In the genomic region with DNA sequence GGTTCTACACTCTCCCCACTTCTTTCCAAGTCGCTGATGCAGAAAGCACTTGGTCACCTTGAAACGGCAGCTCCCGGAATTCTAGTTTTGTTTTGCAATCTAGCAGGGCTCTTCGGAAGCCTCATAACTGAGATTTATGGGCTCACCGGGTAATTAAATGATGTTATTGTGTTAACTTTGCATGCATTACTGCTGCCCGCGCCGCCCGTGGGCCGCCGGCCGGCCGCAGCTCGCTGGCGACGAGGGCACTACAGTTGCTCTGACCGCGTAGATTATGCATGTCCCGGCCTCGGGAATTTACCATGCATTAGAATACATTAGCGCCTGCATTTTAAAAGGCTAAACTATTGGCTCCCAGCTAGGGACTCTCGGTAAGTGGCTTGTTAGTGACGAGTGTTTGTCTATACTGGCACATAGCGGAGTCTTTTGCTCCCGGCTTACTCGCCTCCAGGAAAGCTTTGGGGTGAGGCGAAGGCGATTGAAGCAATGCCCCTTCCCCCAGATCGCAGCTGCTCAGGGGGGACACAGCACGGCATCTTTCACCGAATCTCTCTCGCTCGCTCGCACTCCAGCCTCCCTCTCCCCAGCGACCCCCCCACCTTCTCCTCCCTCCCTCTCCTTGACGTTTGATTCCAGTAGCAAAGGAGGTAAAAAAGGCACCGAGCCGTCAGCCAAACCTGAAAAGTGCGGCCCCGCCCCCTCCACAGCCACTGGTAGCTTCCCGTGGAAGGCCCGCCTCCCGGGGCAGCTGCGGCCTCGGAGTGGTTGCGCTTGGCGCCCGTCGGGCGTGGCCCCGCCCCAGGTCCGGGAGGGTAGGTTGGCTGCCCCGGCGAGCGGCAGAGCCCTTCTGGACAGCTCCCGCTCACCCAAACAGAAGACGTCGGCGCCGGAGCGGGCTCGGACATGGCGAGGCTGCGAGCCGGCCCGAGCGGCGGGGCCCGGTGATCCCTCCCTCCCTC, we compare ENCODE assay signal across 1 cellular context.
TF ChIP-seq lines count a peak whose summit lies in the region.

ONECUT2 (plus strand) TSS at position 839 of the 959 bp plus-strand sequence. CDS start 343 bp downstream, outside the sequence.

TF ChIP-seq in HCT116, 20 proteins besides CTCF, POLR2A, EP300 and RAD21 (continued from another document):
- TF ChIP-seq SIN3A (IDR thresholded peaks at IDR 0.05; ENCODE audit: low read depth) (no peak), ZFX (IDR thresholded peaks at IDR 0.05) (no peak)
- TF ChIP-seq, protein P1, sequence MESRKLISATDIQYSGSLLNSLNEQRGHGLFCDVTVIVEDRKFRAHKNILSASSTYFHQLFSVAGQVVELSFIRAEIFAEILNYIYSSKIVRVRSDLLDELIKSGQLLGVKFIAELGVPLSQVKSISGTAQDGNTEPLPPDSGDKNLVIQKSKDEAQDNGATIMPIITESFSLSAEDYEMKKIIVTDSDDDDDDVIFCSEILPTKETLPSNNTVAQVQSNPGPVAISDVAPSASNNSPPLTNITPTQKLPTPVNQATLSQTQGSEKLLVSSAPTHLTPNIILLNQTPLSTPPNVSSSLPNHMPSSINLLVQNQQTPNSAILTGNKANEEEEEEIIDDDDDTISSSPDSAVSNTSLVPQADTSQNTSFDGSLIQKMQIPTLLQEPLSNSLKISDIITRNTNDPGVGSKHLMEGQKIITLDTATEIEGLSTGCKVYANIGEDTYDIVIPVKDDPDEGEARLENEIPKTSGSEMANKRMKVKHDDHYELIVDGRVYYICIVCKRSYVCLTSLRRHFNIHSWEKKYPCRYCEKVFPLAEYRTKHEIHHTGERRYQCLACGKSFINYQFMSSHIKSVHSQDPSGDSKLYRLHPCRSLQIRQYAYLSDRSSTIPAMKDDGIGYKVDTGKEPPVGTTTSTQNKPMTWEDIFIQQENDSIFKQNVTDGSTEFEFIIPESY (IDR thresholded peaks at IDR 0.05; ENCODE audit: extremely low read depth, insufficient replicate concordance, low read length): no peak
